In genomic region chr11:70522613-70523311, GRCh38 we compare ENCODE assay signal across 11 cellular contexts.
A peak's percentile ranks its signal among the peaks of the same experiment; 100 is the strongest.
DNase-seq lines count a peak whose midpoint lies in the region; ATAC-seq and TF ChIP-seq lines count a peak whose summit lies in the region.
"Had no signal": no experiment of that assay in that cellular context is flagged by ENCODE, and none has a peak within 500 bp of the region (broad histone marks: within the 10 kb centered on the region; RNA-seq: fewer than 3 reads in every experiment).

No MANE protein-coding gene starts in this region.

- H3K36me3 Mint-ChIP-seq in endodermal cell (ENCODE audit: low read depth) (no peaks in the 10 kb centered on the region), type B pancreatic cell (no peaks in the 10 kb centered on the region)

- intact Hi-C loops in Right ventricle myocardium inferior (cut with DNase I), result no loop called here
- intact Hi-C loops in left cardiac atrium (cut with DNase I), result no loop called here
- intact Hi-C loops in lower leg skin (cut with DNase I; ENCODE audit: low total_unique reads), result no loop called here

- WGBS in endodermal cell (ENCODE audit: insufficient coverage in 1 of 2, insufficient read length in 1 of 2), 2 experiments, result 62 to 75% methylated on average over 9 to 25 of the region's 25 CpGs
- WGBS in lower leg skin, 2 donors, result 46 to 50% methylated on average over 19 to 24 of the region's 25 CpGs

- H3K9me3 ChIP-seq in endodermal cell (ENCODE audit: control insufficient read depth, low read length), result no peaks in the 10 kb centered on the region
- H3K9me3 ChIP-seq: ascending aorta had no signal

- H3K4me1 ChIP-seq in endodermal cell (ENCODE audit: control insufficient read depth, insufficient read depth, low read length), result no peaks in the 10 kb centered on the region
- H3K4me1 ChIP-seq: ascending aorta had no signal

- H3K27ac ChIP-seq in endodermal cell (ENCODE audit: low read depth, low read length), result peak overlapping the region; percentile 47
- H3K27ac ChIP-seq: ascending aorta had no signal

- H3K27ac Mint-ChIP-seq in endodermal cell (no peak overlapping the region), type B pancreatic cell (peak overlapping the region; percentile 55)

- no peaks in the 10 kb centered on the region for H3K36me3 ChIP-seq in endodermal cell (ENCODE audit: control insufficient read depth, insufficient read depth, low read length)
- H3K36me3 ChIP-seq: ascending aorta had no signal

- no peaks in the 10 kb centered on the region for H3K27me3 ChIP-seq in endodermal cell (ENCODE audit: control insufficient read depth, insufficient read depth, low read length, poor library complexity, severe bottlenecking)
- H3K27me3 ChIP-seq: ascending aorta had no signal

- no peak overlapping the region for H3K9ac ChIP-seq in endodermal cell (ENCODE audit: extremely low read depth, low read length, poor library complexity, severe bottlenecking)

- ATAC-seq in Right ventricle myocardium inferior, result no peak
- no peak for ATAC-seq in left cardiac atrium
- no peak for ATAC-seq in GM18511 (IDR thresholded peaks at IDR 0.05; ENCODE audit: unreplicated experiment)

- TF ChIP-seq POLR2A in lower leg skin (IDR thresholded peaks at IDR 0.05), result no peak

- H3K27me3 Mint-ChIP-seq in endodermal cell (ENCODE audit: insufficient read depth) (no peaks in the 10 kb centered on the region), type B pancreatic cell (no peaks in the 10 kb centered on the region)

- H3K4me3 ChIP-seq in endodermal cell (ENCODE audit: low read length), result no peak overlapping the region
- no peak overlapping the region for H3K4me3 ChIP-seq in lower leg skin (ENCODE audit: low read depth, poor library complexity, severe bottlenecking)
- H3K4me3 ChIP-seq: ascending aorta had no signal

- no peak overlapping the region for H3K4me3 Mint-ChIP-seq in endodermal cell
- H3K4me3 Mint-ChIP-seq in type B pancreatic cell, result peak overlapping the region; percentile 49

- H3K4me1 Mint-ChIP-seq in endodermal cell (peaks cover 14% of the 10 kb centered on the region), type B pancreatic cell (ENCODE audit: unreplicated experiment) (peaks cover 29% of the 10 kb centered on the region)

- DNase-seq in Right ventricle myocardium inferior (ENCODE audit: missing footprints) (peak; percentile 58), left cardiac atrium (no peak), NCI-H345 treated with DMSO at 0.1 percent for 48 hours (lab: John Stamatoyannopoulos, UW; ENCODE audit: unreplicated experiment) (peak; percentile 95), endodermal cell (no peak), type B pancreatic cell (ENCODE audit: extremely low spot score, unreplicated experiment) (no peak), lower leg skin (ENCODE audit: low spot score in 2 of 2) (no peak), middle frontal gyrus (ENCODE audit: extremely low spot score, low spot score) (no peak)
- DNase-seq: activated CD8-positive, alpha-beta memory T cell treated with anti-CD3 and anti-CD28 coated beads for 24 hours; KG1 had no signal

- TF ChIP-seq CTCF in endodermal cell (conservative IDR thresholded peaks at IDR 0.05) (no peak), type B pancreatic cell (conservative IDR thresholded peaks at IDR 0.05) (peak; percentile 62), lower leg skin (IDR thresholded peaks at IDR 0.05) (no peak)

- no peaks in the 10 kb centered on the region for H3K9me3 Mint-ChIP-seq in endodermal cell
- no peaks in the 10 kb centered on the region for H3K9me3 Mint-ChIP-seq in type B pancreatic cell

Comparison
In these comparisons a context has a peak if more than half of its experiments do, and no peak if none do; other contexts are left out.
1. DNase-seq: peak in Right ventricle myocardium inferior (single experiment) and NCI-H345 treated with DMSO at 0.1 percent for 48 hours (single experiment); none in left cardiac atrium (single experiment), endodermal cell (single experiment), type B pancreatic cell (single experiment), lower leg skin (0 of 2) and middle frontal gyrus (single experiment).